ENCODE assay signal across 18 cellular contexts in genomic region chr1:152752225-152752624, GRCh38. TPM values are rescaled to one million over a fixed set of nuclear protein-coding genes. Genes with fewer than 3 reads are reported as not detected.
DNase-seq lines count a peak whose midpoint lies in the region; ATAC-seq and TF ChIP-seq lines count a peak whose summit lies in the region.
"Had no signal": no experiment of that assay in that cellular context is flagged by ENCODE, and none has a peak within 500 bp of the region (broad histone marks: within the 10 kb centered on the region; RNA-seq: fewer than 3 reads in every experiment).

No MANE protein-coding gene starts in this region.

- no peak for ATAC-seq in HG03521 (IDR thresholded peaks at IDR 0.05; ENCODE audit: unreplicated experiment)
- no peak for ATAC-seq in heart left ventricle
- ATAC-seq in gastrocnemius medialis, result no peak
- ATAC-seq: psoas muscle, T-cell had no signal

- in situ Hi-C loops in gastrocnemius medialis (cut with MboI; ENCODE audit: low sequenced_read_pairs in 4 of 4), result no loop called here

- no peaks in the 10 kb centered on the region for H3K27me3 ChIP-seq in SJSA1 (replicated peaks)
- peaks cover 0 to 16% (median 4%) of the 10 kb centered on the region in 9 donors for H3K27me3 ChIP-seq in heart left ventricle
- no peaks in the 10 kb centered on the region for H3K27me3 ChIP-seq in gastrocnemius medialis

- no peak for TF ChIP-seq CTCF in heart left ventricle (IDR thresholded peaks at IDR 0.05)
- no peak for TF ChIP-seq CTCF in gastrocnemius medialis (IDR thresholded peaks at IDR 0.05 in 4 of 5, conservative IDR thresholded peaks at IDR 0.05 in 1 of 5)

- H3K36me3 ChIP-seq in SJSA1, result no peaks in the 10 kb centered on the region
- no peaks in the 10 kb centered on the region for H3K36me3 ChIP-seq in heart left ventricle
- H3K36me3 ChIP-seq in gastrocnemius medialis, result no peaks in the 10 kb centered on the region

- peak overlapping the region; percentile 55 for H3K27ac ChIP-seq in SJSA1
- no peak overlapping the region for H3K27ac ChIP-seq in heart left ventricle
- no peak overlapping the region for H3K27ac ChIP-seq in gastrocnemius medialis
- H3K27ac ChIP-seq: psoas muscle had no signal

- TF ChIP-seq POLR2A in heart left ventricle (IDR thresholded peaks at IDR 0.05), result no peak
- TF ChIP-seq POLR2A in gastrocnemius medialis (IDR thresholded peaks at IDR 0.05), result no peak

- H3K9me3 ChIP-seq in SJSA1 (replicated peaks) (no peaks in the 10 kb centered on the region), heart left ventricle (no peaks in the 10 kb centered on the region), gastrocnemius medialis (no peaks in the 10 kb centered on the region)
- H3K9me3 ChIP-seq: psoas muscle had no signal

- no peak overlapping the region for H3K4me3 ChIP-seq in SJSA1
- no peak overlapping the region for H3K4me3 ChIP-seq in heart left ventricle
- H3K4me3 ChIP-seq in gastrocnemius medialis, result no peak overlapping the region
- H3K4me3 ChIP-seq: psoas muscle had no signal

- intact Hi-C loops in heart left ventricle (cut with DNase I), result no loop called here
- intact Hi-C loops in gastrocnemius medialis (cut with DNase I; ENCODE audit: low total_unique reads), result no loop called here

- H3K4me1 ChIP-seq in SJSA1 (replicated peaks) (peaks cover 17% of the 10 kb centered on the region), heart left ventricle (no peaks in the 10 kb centered on the region), gastrocnemius medialis (no peaks in the 10 kb centered on the region)
- H3K4me1 ChIP-seq: psoas muscle had no signal

- DNase-seq in A172 (ENCODE audit: low spot score), result peak; percentile 50
- DNase-seq in GM03348 (ENCODE audit: low spot score), result peak; percentile 76
- DNase-seq in SJSA1 (ENCODE audit: low read depth in 1 of 2, low spot score in 2 of 2), result peak; percentile 78 to 84
- peak; percentile 49 for DNase-seq in fibroblast of the conjunctiva (ENCODE audit: low read depth)
- DNase-seq in NCI-H510A treated with DMSO at 0.1 percent for 48 hours (lab: John Stamatoyannopoulos, UW), result no peak
- DNase-seq in heart left ventricle, result no peak
- DNase-seq in gastrocnemius medialis, result no peak
- DNase-seq: activated CD4-positive, alpha-beta T cell treated with anti-CD3 and anti-CD28 coated beads for 4 hours; activated gamma-delta T cell treated with Interleukin-2 at 50 U/mL for 16 hours; C1 segment of cervical spinal cord; GDM1; Karpas-422; NCI-H2081 treated with DMSO at 0.1 percent for 48 hours; psoas muscle; stimulated activated CD4-positive, alpha-beta T cell treated with anti-CD3 and anti-CD28 coated beads, Interleukin-4, amount 100 ng/mL, for 24 hours; stimulated activated naive CD4-positive, alpha-beta T cell; T-cell had no signal

- WGBS in heart left ventricle, 4 donors, result 57 to 67% (median 63%) methylated on average over 1 of the region's 1 CpG

RNA-seq across cellular contexts. Expression of gene KPRP, which starts 5.6 kb away (rescaled TPM):
- not detected in 2 replicates for total RNA-seq in A172 (2014; rRNA removed; shearing (Covaris generic))
- total RNA-seq in SJSA1 (2014; rRNA removed; shearing (Covaris generic)), result not detected in 2 replicates
- not detected for total RNA-seq in heart left ventricle
- not detected for polyA plus RNA-seq in heart left ventricle
- not detected for total RNA-seq in gastrocnemius medialis
- total RNA-seq: T-cell had no signal
- polyA plus RNA-seq: psoas muscle had no signal

RNA-seq across cellular contexts. Expression of gene LCE1F, which starts 22.7 kb away (rescaled TPM):
- not detected in 2 replicates for total RNA-seq in A172 (2014; rRNA removed; shearing (Covaris generic))
- not detected in 2 replicates for total RNA-seq in SJSA1 (2014; rRNA removed; shearing (Covaris generic))
- total RNA-seq in heart left ventricle, result not detected
- not detected for polyA plus RNA-seq in heart left ventricle
- total RNA-seq in gastrocnemius medialis, result not detected
- total RNA-seq: psoas muscle, T-cell had no signal
- polyA plus RNA-seq: psoas muscle had no signal

RNA-seq across cellular contexts. Expression of gene LCE1E, which starts 33.8 kb away (rescaled TPM):
- not detected in 2 replicates for total RNA-seq in A172 (2014; rRNA removed; shearing (Covaris generic))
- not detected in 2 replicates for total RNA-seq in SJSA1 (2014; rRNA removed; shearing (Covaris generic))
- total RNA-seq in heart left ventricle (not detected), gastrocnemius medialis (not detected)
- not detected for polyA plus RNA-seq in heart left ventricle
- total RNA-seq: psoas muscle, T-cell had no signal
- polyA plus RNA-seq: psoas muscle had no signal

RNA-seq across cellular contexts. Expression of gene LCE4A, which starts 44.3 kb away (rescaled TPM):
- total RNA-seq in A172 (2014; rRNA removed; shearing (Covaris generic)), result not detected in 2 replicates
- total RNA-seq in SJSA1 (2014; rRNA removed; shearing (Covaris generic)), result not detected in 2 replicates
- total RNA-seq in heart left ventricle (not detected), gastrocnemius medialis (not detected)
- not detected for polyA plus RNA-seq in heart left ventricle
- total RNA-seq: psoas muscle, T-cell had no signal
- polyA plus RNA-seq: psoas muscle had no signal

RNA-seq across cellular contexts. Expression of gene LCE1D, which starts 44.3 kb away (rescaled TPM):
- total RNA-seq in A172 (2014; rRNA removed; shearing (Covaris generic)), result not detected in 2 replicates
- total RNA-seq in SJSA1 (2014; rRNA removed; shearing (Covaris generic)), result not detected in 2 replicates
- total RNA-seq in heart left ventricle, result not detected
- polyA plus RNA-seq in heart left ventricle, result not detected
- not detected for total RNA-seq in gastrocnemius medialis
- total RNA-seq: psoas muscle, T-cell had no signal
- polyA plus RNA-seq: psoas muscle had no signal

Comparison
In these comparisons a context has a peak if more than half of its experiments do, and no peak if none do; other contexts are left out.
1. DNase-seq: peak in A172 (single experiment), GM03348 (single experiment), SJSA1 (2 of 2) and fibroblast of the conjunctiva (single experiment); none in NCI-H510A treated with DMSO at 0.1 percent for 48 hours (single experiment), heart left ventricle (0 of 5) and gastrocnemius medialis (0 of 2).